Comparison of ENCODE assay signal across 1 cellular context in the genomic region with DNA sequence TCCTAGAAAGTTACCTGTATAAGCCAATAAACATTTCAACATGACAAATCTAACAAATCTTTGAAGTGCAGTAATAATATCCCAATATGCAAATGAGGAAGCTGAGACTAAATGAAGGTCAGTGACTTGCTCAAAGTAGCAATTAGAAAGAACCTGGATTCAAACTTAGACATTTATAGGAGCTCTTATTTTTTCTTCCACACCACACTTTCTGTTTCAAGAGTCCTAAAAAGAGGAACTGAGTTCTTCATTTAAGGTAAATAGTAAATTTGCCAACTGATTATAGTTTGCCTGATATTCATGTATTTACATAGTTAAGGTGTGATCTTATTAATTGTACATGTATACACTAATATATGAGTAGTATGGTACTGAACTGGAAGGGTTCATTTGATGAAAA.
TF ChIP-seq lines count a peak whose summit lies in the region.

No MANE protein-coding gene starts in this region.

TF ChIP-seq in HepG2, 621 proteins besides CTCF, POLR2A, EP300 and RAD21 (continued from another document):
- no peak for TF ChIP-seq GRHL1 (CRISPR knock-in tag; conservative IDR thresholded peaks at IDR 0.05)
- TF ChIP-seq ZNF30 (CRISPR knock-in tag; IDR thresholded peaks at IDR 0.05), result no peak
- TF ChIP-seq RCOR2 (CRISPR knock-in tag; IDR thresholded peaks at IDR 0.05), result no peak
- TF ChIP-seq ZNF788 (CRISPR knock-in tag; IDR thresholded peaks at IDR 0.05; ENCODE audit: borderline replicate concordance), result no peak
- no peak for TF ChIP-seq ZNF75D (CRISPR knock-in tag; IDR thresholded peaks at IDR 0.05; ENCODE audit: borderline replicate concordance)
- TF ChIP-seq, protein P1, sequence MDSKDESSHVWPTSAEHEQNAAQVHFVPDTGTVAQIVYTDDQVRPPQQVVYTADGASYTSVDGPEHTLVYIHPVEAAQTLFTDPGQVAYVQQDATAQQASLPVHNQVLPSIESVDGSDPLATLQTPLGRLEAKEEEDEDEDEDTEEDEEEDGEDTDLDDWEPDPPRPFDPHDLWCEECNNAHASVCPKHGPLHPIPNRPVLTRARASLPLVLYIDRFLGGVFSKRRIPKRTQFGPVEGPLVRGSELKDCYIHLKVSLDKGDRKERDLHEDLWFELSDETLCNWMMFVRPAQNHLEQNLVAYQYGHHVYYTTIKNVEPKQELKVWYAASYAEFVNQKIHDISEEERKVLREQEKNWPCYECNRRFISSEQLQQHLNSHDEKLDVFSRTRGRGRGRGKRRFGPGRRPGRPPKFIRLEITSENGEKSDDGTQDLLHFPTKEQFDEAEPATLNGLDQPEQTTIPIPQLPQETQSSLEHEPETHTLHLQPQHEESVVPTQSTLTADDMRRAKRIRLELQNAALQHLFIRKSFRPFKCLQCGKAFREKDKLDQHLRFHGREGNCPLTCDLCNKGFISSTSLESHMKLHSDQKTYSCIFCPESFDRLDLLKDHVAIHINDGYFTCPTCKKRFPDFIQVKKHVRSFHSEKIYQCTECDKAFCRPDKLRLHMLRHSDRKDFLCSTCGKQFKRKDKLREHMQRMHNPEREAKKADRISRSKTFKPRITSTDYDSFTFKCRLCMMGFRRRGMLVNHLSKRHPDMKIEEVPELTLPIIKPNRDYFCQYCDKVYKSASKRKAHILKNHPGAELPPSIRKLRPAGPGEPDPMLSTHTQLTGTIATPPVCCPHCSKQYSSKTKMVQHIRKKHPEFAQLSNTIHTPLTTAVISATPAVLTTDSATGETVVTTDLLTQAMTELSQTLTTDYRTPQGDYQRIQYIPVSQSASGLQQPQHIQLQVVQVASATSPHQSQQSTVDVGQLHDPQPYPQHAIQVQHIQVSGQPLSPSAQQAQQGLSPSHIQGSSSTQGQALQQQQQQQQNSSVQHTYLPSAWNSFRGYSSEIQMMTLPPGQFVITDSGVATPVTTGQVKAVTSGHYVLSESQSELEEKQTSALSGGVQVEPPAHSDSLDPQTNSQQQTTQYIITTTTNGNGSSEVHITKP (CRISPR knock-in tag; IDR thresholded peaks at IDR 0.05; ENCODE audit: low read depth), result no peak
- TF ChIP-seq ZNF124 (CRISPR knock-in tag; IDR thresholded peaks at IDR 0.05), result no peak
- no peak for TF ChIP-seq E2F2 (CRISPR knock-in tag; IDR thresholded peaks at IDR 0.05; ENCODE audit: borderline replicate concordance)
- no peak for TF ChIP-seq ETV6 (CRISPR knock-in tag; conservative IDR thresholded peaks at IDR 0.05)
- TF ChIP-seq ZNF501 (CRISPR knock-in tag; IDR thresholded peaks at IDR 0.05), result no peak
- no peak for TF ChIP-seq ZNF337 (CRISPR knock-in tag; IDR thresholded peaks at IDR 0.05; ENCODE audit: borderline replicate concordance, low read depth)
